ENCODE assay signal across 9 cellular contexts in genomic region chr4:98639523-98639922, GRCh38. TPM values are rescaled to one million over a fixed set of nuclear protein-coding genes. Genes with fewer than 3 reads are reported as not detected.
DNase-seq lines count a peak whose midpoint lies in the region; ATAC-seq lines count a peak whose summit lies in the region.
"Had no signal": no experiment of that assay in that cellular context is flagged by ENCODE, and none has a peak within 500 bp of the region (broad histone marks: within the 10 kb centered on the region; RNA-seq: fewer than 3 reads in every experiment).

No MANE protein-coding gene starts in this region.

- H3K4me1 Mint-ChIP-seq in activated naive CD4-positive, alpha-beta T cell treated with anti-CD3 and anti-CD28 coated beads, Interleukin-2, amount 10 ng/mL, durations not matched to agents 7 days and 5 days = peaks cover 35% of the 10 kb centered on the region
- peaks cover 39% of the 10 kb centered on the region for H3K4me1 Mint-ChIP-seq in activated T-helper 17 cell treated with anti-CD3 and anti-CD28 coated beads, Interleukin-2, amount 50 U/mL, for 72 hours

- H3K27ac Mint-ChIP-seq in activated naive CD4-positive, alpha-beta T cell treated with anti-CD3 and anti-CD28 coated beads, Interleukin-2, amount 10 ng/mL, durations not matched to agents 7 days and 5 days = peak overlapping the region; percentile 86
- peak overlapping the region; percentile 56 for H3K27ac Mint-ChIP-seq in activated T-helper 17 cell treated with anti-CD3 and anti-CD28 coated beads, Interleukin-2, amount 50 U/mL, for 72 hours

- ATAC-seq in HG03103 (IDR thresholded peaks at IDR 0.05; ENCODE audit: low read depth, unreplicated experiment) (peak; percentile 56), HG02571 (IDR thresholded peaks at IDR 0.05; ENCODE audit: unreplicated experiment) (no peak)
- peak; percentile 52 for ATAC-seq in activated T-helper 17 cell treated with anti-CD3 and anti-CD28 coated beads, Interleukin-2, amount 50 U/mL, for 72 hours (replicated peaks)

- H3K27me3 Mint-ChIP-seq in activated naive CD4-positive, alpha-beta T cell treated with anti-CD3 and anti-CD28 coated beads, Interleukin-2, amount 10 ng/mL, durations not matched to agents 7 days and 5 days = no peaks in the 10 kb centered on the region
- no peaks in the 10 kb centered on the region for H3K27me3 Mint-ChIP-seq in activated T-helper 17 cell treated with anti-CD3 and anti-CD28 coated beads, Interleukin-2, amount 50 U/mL, for 72 hours

- peaks cover 4% of the 10 kb centered on the region for H3K36me3 Mint-ChIP-seq in activated naive CD4-positive, alpha-beta T cell treated with anti-CD3 and anti-CD28 coated beads, Interleukin-2, amount 10 ng/mL, durations not matched to agents 7 days and 5 days
- no peaks in the 10 kb centered on the region for H3K36me3 Mint-ChIP-seq in activated T-helper 17 cell treated with anti-CD3 and anti-CD28 coated beads, Interleukin-2, amount 50 U/mL, for 72 hours (ENCODE audit: low read depth)

- peak; percentile 25 for DNase-seq in activated naive CD4-positive, alpha-beta T cell treated with anti-CD3 and anti-CD28 coated beads, Interleukin-2, amount 10 ng/mL, durations not matched to agents 7 days and 5 days
- no peak for DNase-seq in activated naive CD4-positive, alpha-beta T cell (lab: John Stamatoyannopoulos, UW)
- DNase-seq in stimulated activated CD4-positive, alpha-beta T cell treated with anti-CD3 and anti-CD28 coated beads, Interleukin-4, amount 100 ng/mL, for 24 hours = no peak
- DNase-seq in NCI-H2107 treated with DMSO at 0.1 percent for 48 hours (lab: John Stamatoyannopoulos, UW; ENCODE audit: unreplicated experiment) = no peak
- DNase-seq: NCI-H526 treated with DMSO at 0.1 percent for 48 hours had no signal

- no peaks in the 10 kb centered on the region for H3K9me3 Mint-ChIP-seq in activated naive CD4-positive, alpha-beta T cell treated with anti-CD3 and anti-CD28 coated beads, Interleukin-2, amount 10 ng/mL, durations not matched to agents 7 days and 5 days
- H3K9me3 Mint-ChIP-seq in activated T-helper 17 cell treated with anti-CD3 and anti-CD28 coated beads, Interleukin-2, amount 50 U/mL, for 72 hours = no peaks in the 10 kb centered on the region

- H3K27ac ChIP-seq in temporal lobe (ENCODE audit: low read depth, low read length) = peak overlapping the region; percentile 73

- peak overlapping the region; percentile 63 for H3K4me3 Mint-ChIP-seq in activated naive CD4-positive, alpha-beta T cell treated with anti-CD3 and anti-CD28 coated beads, Interleukin-2, amount 10 ng/mL, durations not matched to agents 7 days and 5 days
- H3K4me3 Mint-ChIP-seq in activated T-helper 17 cell treated with anti-CD3 and anti-CD28 coated beads, Interleukin-2, amount 50 U/mL, for 72 hours = peak overlapping the region; percentile 68

- CTCF ChIA-PET in activated naive CD4-positive, alpha-beta T cell treated with anti-CD3 and anti-CD28 coated beads, Interleukin-2, amount 10 ng/mL, durations not matched to agents 7 days and 5 days (lab: Charles Lee) = interaction anchor here (0.8 to 2.4 kb wide), 4 partner anchors 30 to 355 kb away, joined by 3 to 8 read pairs (median 3); no protein-coding TSS in a partner anchor

RNA-seq across cellular contexts. Expression of gene TSPAN5, which starts 18.9 kb away (rescaled TPM):
- total RNA-seq in activated T-helper 17 cell treated with anti-CD3 and anti-CD28 coated beads, Interleukin-2, amount 50 U/mL, for 72 hours = 10 to 100 TPM; 17.8 to 19.0 TPM
- 112 TPM for total RNA-seq in temporal lobe
